Comparison of ENCODE assay signal across 18 cellular contexts in the genomic region with DNA sequence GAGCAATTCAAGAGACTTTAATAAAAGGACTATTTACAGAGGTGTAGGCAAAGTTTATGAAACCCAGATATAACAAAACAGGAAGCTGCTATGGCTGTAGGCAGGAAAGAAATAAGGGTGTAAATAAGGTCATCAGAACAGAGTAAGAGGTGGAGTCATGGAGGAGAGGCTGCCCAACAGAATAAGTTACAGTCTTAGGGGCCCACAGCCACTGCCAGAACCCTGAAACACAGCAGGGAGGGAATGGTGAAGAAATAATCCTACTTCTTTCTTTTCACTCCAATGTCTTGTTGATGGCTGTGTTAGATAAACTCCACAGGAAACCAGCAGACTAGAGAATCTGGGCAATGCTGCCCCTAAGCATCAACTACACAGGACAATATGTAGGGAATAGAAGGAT.
DNase-seq lines count a peak whose midpoint lies in the region; ATAC-seq, FAIRE-seq and TF ChIP-seq lines count a peak whose summit lies in the region.
"Had no signal": no experiment of that assay in that cellular context is flagged by ENCODE, and none has a peak within 500 bp of the region (broad histone marks: within the 10 kb centered on the region; RNA-seq: fewer than 3 reads in every experiment).

No MANE protein-coding gene starts in this region.

- H3K9me3 ChIP-seq in MM.1S (replicated peaks; ENCODE audit: insufficient read depth, low read length), result no peaks in the 10 kb centered on the region
- H3K9me3 ChIP-seq in H1 (ENCODE audit: insufficient read depth in 2 of 2, low read depth in 1 of 2, low read length in 1 of 2), result no peaks in the 10 kb centered on the region

- H2BK15ac ChIP-seq in H1 (ENCODE audit: low read length), result no peak overlapping the region

- intact Hi-C loops in activated T-helper 1 cell treated with anti-CD3 and anti-CD28 coated beads, Interleukin-12 subunit alpha, Interleukin-12 subunit beta, Interleukin-2, Interleukin-4 antibody, amounts not matched to agents 30 ng/mL and 10 ng/mL and 1 ng/mL, durations not matched to agents 14 hours and 24 hours and 36 hours (cut with micrococcal nuclease), result no loop called here

- H2BK20ac ChIP-seq in H1 (ENCODE audit: low read length), result no peak overlapping the region

- no peak overlapping the region for H4K5ac ChIP-seq in H1 (ENCODE audit: insufficient read length, low read depth, low read length)

- H3K27ac Mint-ChIP-seq in activated T-helper 1 cell treated with anti-CD3 and anti-CD28 coated beads, Interleukin-12 subunit alpha, Interleukin-12 subunit beta, Interleukin-2, Interleukin-4 antibody, amounts not matched to agents 30 ng/mL and 10 ng/mL and 1 ng/mL, durations not matched to agents 14 hours and 24 hours and 36 hours, result no peak overlapping the region
- no peak overlapping the region for H3K27ac Mint-ChIP-seq in effector memory CD8-positive, alpha-beta T cell
- H3K27ac Mint-ChIP-seq: CD8-positive, alpha-beta T cell; HFFc6 had no signal

- no peak for TF ChIP-seq EP300 in H1 (IDR thresholded peaks at IDR 0.05; ENCODE audit: borderline replicate concordance in 1 of 2, low read depth in 2 of 2, low read length in 2 of 2)

- no peak overlapping the region for H2AK5ac ChIP-seq in H1 (ENCODE audit: low read depth, low read length)

- no peaks in the 10 kb centered on the region for H3K4me1 Mint-ChIP-seq in activated T-helper 1 cell treated with anti-CD3 and anti-CD28 coated beads, Interleukin-12 subunit alpha, Interleukin-12 subunit beta, Interleukin-2, Interleukin-4 antibody, amounts not matched to agents 30 ng/mL and 10 ng/mL and 1 ng/mL, durations not matched to agents 14 hours and 24 hours and 36 hours (ENCODE audit: low read depth)
- H3K4me1 Mint-ChIP-seq in effector memory CD8-positive, alpha-beta T cell (ENCODE audit: low read depth in 2 of 2), result no peaks in the 10 kb centered on the region

- H3K23ac ChIP-seq in H1 (ENCODE audit: insufficient read length), result no peak overlapping the region

- no peak overlapping the region for H2BK120ac ChIP-seq in H1 (replicated peaks; ENCODE audit: low read depth, low read length)

- H3K79me2 ChIP-seq in MM.1S (ENCODE audit: low read length), result no peaks in the 10 kb centered on the region
- H3K79me2 ChIP-seq in H1 (ENCODE audit: control insufficient read depth in 1 of 2, insufficient read depth in 2 of 2, low read length in 2 of 2), result no peaks in the 10 kb centered on the region

- peaks cover 2% of the 10 kb centered on the region for H3K27me3 Mint-ChIP-seq in activated T-helper 1 cell treated with anti-CD3 and anti-CD28 coated beads, Interleukin-12 subunit alpha, Interleukin-12 subunit beta, Interleukin-2, Interleukin-4 antibody, amounts not matched to agents 30 ng/mL and 10 ng/mL and 1 ng/mL, durations not matched to agents 14 hours and 24 hours and 36 hours (ENCODE audit: insufficient read depth)
- no peaks in the 10 kb centered on the region for H3K27me3 Mint-ChIP-seq in effector memory CD8-positive, alpha-beta T cell

- H3K4me2 ChIP-seq in MM.1S (ENCODE audit: low read depth, low read length) (no peak overlapping the region), H1 (ENCODE audit: insufficient read depth in 1 of 2, low read depth in 2 of 2, low read length in 2 of 2) (no peak overlapping the region)

- DNase-seq in ELF-1 (ENCODE audit: low read depth, low spot score) (peak; percentile 6), MM.1S (peak; percentile 22), H1 (ENCODE audit: low read depth in 1 of 2, low spot score in 2 of 2) (no peak), iPS-NIHi7 (ENCODE audit: extremely low spot score) (peak; percentile 27)
- DNase-seq in activated T-helper 1 cell treated with anti-CD3 and anti-CD28 coated beads, Interleukin-12 subunit alpha, Interleukin-12 subunit beta, Interleukin-2, Interleukin-4 antibody, amounts not matched to agents 30 ng/mL and 10 ng/mL and 1 ng/mL, durations not matched to agents 14 hours and 24 hours and 36 hours (ENCODE audit: low spot score), result no peak
- DNase-seq in effector memory CD8-positive, alpha-beta T cell, result no peak
- no peak for DNase-seq in stimulated activated naive CD4-positive, alpha-beta T cell treated with Interleukin-2 at 50 U/mL for 16 hours (lab: John Stamatoyannopoulos, UW)
- DNase-seq: 8988T; Calu3; CD8-positive, alpha-beta T cell; DMS79 treated with DMSO at 0.1 percent for 48 hours; HFFc6 had no signal

- no peak for FAIRE-seq in H1 (lab: Jason Lieb, UNC)
- FAIRE-seq: GM12878, GM19239, H54 had no signal

- no peak overlapping the region for H3K18ac ChIP-seq in H1 (ENCODE audit: extremely low read depth, low read length)

- H3K27ac ChIP-seq in MM.1S (ENCODE audit: low read length), result no peak overlapping the region
- H3K27ac ChIP-seq in H1 (ENCODE audit: low read depth, low read length), result no peak overlapping the region
- H3K27ac ChIP-seq: BLaER1 treated with 17β-estradiol and CSF1 and Interleukin-3, amounts not matched to agents 10 nM and 100 nM had no signal

- no peak for TF ChIP-seq POLR2A in H1 (IDR thresholded peaks at IDR 0.05; ENCODE audit: control extremely low read depth in 1 of 2, low read depth in 2 of 2, low read length in 2 of 2)

- no peak overlapping the region for H3K4me3 ChIP-seq in MM.1S (ENCODE audit: low read length)
- H3K4me3 ChIP-seq in H1 (ENCODE audit: extremely low read depth in 1 of 4, insufficient read depth in 2 of 4, low read depth in 3 of 4, low read length in 4 of 4), result no peak overlapping the region
- H3K4me3 ChIP-seq: BLaER1 treated with 17β-estradiol and CSF1 and Interleukin-3, amounts not matched to agents 10 nM and 100 nM; GM12878 had no signal

- no peak overlapping the region for H3K14ac ChIP-seq in H1 (ENCODE audit: insufficient read length)

- no peak overlapping the region for H2BK12ac ChIP-seq in H1 (ENCODE audit: low read depth, low read length)

- CTCF ChIA-PET in H1 (lab: Charles Lee; ENCODE audit: partially characterized antibody), result no interaction called here

- no peaks in the 10 kb centered on the region for H3K27me3 ChIP-seq in MM.1S (replicated peaks; ENCODE audit: insufficient read depth, low read length)
- H3K27me3 ChIP-seq in H1 (replicated peaks in 1 of 4; ENCODE audit: control insufficient read depth in 3 of 4, extremely low read depth in 1 of 4, insufficient read depth in 3 of 4, low read length in 3 of 4), result no peaks in the 10 kb centered on the region
- H3K27me3 ChIP-seq: BLaER1 treated with 17β-estradiol and CSF1 and Interleukin-3, amounts not matched to agents 10 nM and 100 nM had no signal

- POLR2A ChIA-PET in H1 (lab: Charles Lee; ENCODE audit: partially characterized antibody), result no interaction called here

- H3K36me3 ChIP-seq in MM.1S (replicated peaks; ENCODE audit: insufficient read depth, low read length) (no peaks in the 10 kb centered on the region), H1 (ENCODE audit: control insufficient read depth in 2 of 4, insufficient read depth in 4 of 4, low read length in 3 of 4) (no peaks in the 10 kb centered on the region)
- H3K36me3 ChIP-seq: BLaER1 treated with 17β-estradiol and CSF1 and Interleukin-3, amounts not matched to agents 10 nM and 100 nM had no signal

- H3K23me2 ChIP-seq in H1 (ENCODE audit: low read depth, low read length), result no peaks in the 10 kb centered on the region

- TF ChIP-seq CTCF in MM.1S (IDR thresholded peaks at IDR 0.05; ENCODE audit: low read length), result no peak
- TF ChIP-seq CTCF in H1 (IDR thresholded peaks at IDR 0.05; ENCODE audit: control extremely low read depth in 1 of 3, insufficient read depth in 1 of 3, low read depth in 1 of 3, low read length in 3 of 3), result no peak

- H3K9ac ChIP-seq in MM.1S (ENCODE audit: low read length), result no peak overlapping the region
- H3K9ac ChIP-seq in H1 (replicated peaks in 1 of 4; ENCODE audit: extremely low read depth in 1 of 4, low read depth in 3 of 4, low read length in 3 of 4), result no peak overlapping the region
- H3K9ac ChIP-seq: BLaER1 treated with 17β-estradiol and CSF1 and Interleukin-3, amounts not matched to agents 10 nM and 100 nM had no signal

- H4K8ac ChIP-seq in H1 (ENCODE audit: extremely low read depth, insufficient read depth, low read length), result no peak overlapping the region

- no peak overlapping the region for H3K4me3 Mint-ChIP-seq in activated T-helper 1 cell treated with anti-CD3 and anti-CD28 coated beads, Interleukin-12 subunit alpha, Interleukin-12 subunit beta, Interleukin-2, Interleukin-4 antibody, amounts not matched to agents 30 ng/mL and 10 ng/mL and 1 ng/mL, durations not matched to agents 14 hours and 24 hours and 36 hours
- no peak overlapping the region for H3K4me3 Mint-ChIP-seq in effector memory CD8-positive, alpha-beta T cell
- H3K4me3 Mint-ChIP-seq: CD8-positive, alpha-beta T cell; HFFc6 had no signal

- no peaks in the 10 kb centered on the region for H3K9me3 Mint-ChIP-seq in activated T-helper 1 cell treated with anti-CD3 and anti-CD28 coated beads, Interleukin-12 subunit alpha, Interleukin-12 subunit beta, Interleukin-2, Interleukin-4 antibody, amounts not matched to agents 30 ng/mL and 10 ng/mL and 1 ng/mL, durations not matched to agents 14 hours and 24 hours and 36 hours
- H3K9me3 Mint-ChIP-seq in effector memory CD8-positive, alpha-beta T cell, result peaks cover 0 to 1% of the 10 kb centered on the region in 2 donors
- H3K9me3 Mint-ChIP-seq: CD8-positive, alpha-beta T cell had no signal

- H3K4ac ChIP-seq in H1 (replicated peaks; ENCODE audit: insufficient read length, low read depth, low read length), result no peak overlapping the region

- no peaks in the 10 kb centered on the region for H3F3A ChIP-seq in MM.1S (ENCODE audit: insufficient read depth, low read length)

- no peak for ATAC-seq in HG03175 (IDR thresholded peaks at IDR 0.05; ENCODE audit: unreplicated experiment)
- no peak for ATAC-seq in effector memory CD8-positive, alpha-beta T cell (replicated peaks)
- ATAC-seq: CD8-positive, alpha-beta T cell; GM12878; HCT116 had no signal

- H3K36me3 Mint-ChIP-seq in activated T-helper 1 cell treated with anti-CD3 and anti-CD28 coated beads, Interleukin-12 subunit alpha, Interleukin-12 subunit beta, Interleukin-2, Interleukin-4 antibody, amounts not matched to agents 30 ng/mL and 10 ng/mL and 1 ng/mL, durations not matched to agents 14 hours and 24 hours and 36 hours (ENCODE audit: low read depth), result no peaks in the 10 kb centered on the region
- no peaks in the 10 kb centered on the region for H3K36me3 Mint-ChIP-seq in effector memory CD8-positive, alpha-beta T cell (ENCODE audit: insufficient read depth)
- H3K36me3 Mint-ChIP-seq: CD8-positive, alpha-beta T cell had no signal

- H3K9me2 ChIP-seq in MM.1S (replicated peaks; ENCODE audit: insufficient read depth, low read length), result no peaks in the 10 kb centered on the region

- H2BK5ac ChIP-seq in H1 (ENCODE audit: low read depth, low read length), result no peak overlapping the region

- no peak overlapping the region for H4K91ac ChIP-seq in H1 (replicated peaks; ENCODE audit: insufficient read length, low read length)

- H3K56ac ChIP-seq in H1 (replicated peaks; ENCODE audit: insufficient read length, low read depth, low read length), result no peak overlapping the region

- H3K4me1 ChIP-seq in MM.1S (ENCODE audit: low read length), result no peaks in the 10 kb centered on the region
- peaks cover 0 to 4% (median 0%) of the 10 kb centered on the region in 4 experiments; a peak in 1 of 7 replicates for H3K4me1 ChIP-seq in H1 (replicated peaks in 1 of 4; ENCODE audit: control insufficient read depth in 3 of 4, insufficient read depth in 4 of 4, low read length in 3 of 4)

- no peak for TF ChIP-seq RAD21 in H1 (IDR thresholded peaks at IDR 0.05 in 1 of 2, conservative IDR thresholded peaks at IDR 0.05 in 1 of 2; ENCODE audit: low read depth in 2 of 2, low read length in 2 of 2)

- H4K20me1 ChIP-seq in MM.1S (ENCODE audit: insufficient read depth, low read length) (no peaks in the 10 kb centered on the region), H1 (replicated peaks in 1 of 2; ENCODE audit: control insufficient read depth in 1 of 2, insufficient read depth in 2 of 2, low read length in 2 of 2) (no peaks in the 10 kb centered on the region)
- H4K20me1 ChIP-seq: BLaER1 treated with 17β-estradiol and CSF1 and Interleukin-3, amounts not matched to agents 10 nM and 100 nM had no signal

- H2AFZ ChIP-seq in MM.1S (ENCODE audit: low read length) (no peak overlapping the region), H1 (ENCODE audit: low read length) (no peak overlapping the region)

- no peaks in the 10 kb centered on the region for H3K79me1 ChIP-seq in H1 (ENCODE audit: low read depth, low read length)

Comparison
In these comparisons a context has a peak if more than half of its experiments do, and no peak if none do; other contexts are left out.
1. DNase-seq: peak in ELF-1 (single experiment), MM.1S (single experiment) and iPS-NIHi7 (single experiment); none in H1 (0 of 2), activated T-helper 1 cell treated with anti-CD3 and anti-CD28 coated beads, Interleukin-12 subunit alpha, Interleukin-12 subunit beta, Interleukin-2, Interleukin-4 antibody, amounts not matched to agents 30 ng/mL and 10 ng/mL and 1 ng/mL, durations not matched to agents 14 hours and 24 hours and 36 hours (single experiment), effector memory CD8-positive, alpha-beta T cell (0 of 3) and stimulated activated naive CD4-positive, alpha-beta T cell treated with Interleukin-2 at 50 U/mL for 16 hours (single experiment).